1 cellular context compared by ENCODE assay signal in genomic region chr4:184635381-184635780, GRCh38.
TF ChIP-seq lines count a peak whose summit lies in the region.

No MANE protein-coding gene starts in this region.

TF ChIP-seq in HepG2, 621 proteins besides CTCF, POLR2A, EP300 and RAD21 (continued from another document):
- TF ChIP-seq, protein P1, sequence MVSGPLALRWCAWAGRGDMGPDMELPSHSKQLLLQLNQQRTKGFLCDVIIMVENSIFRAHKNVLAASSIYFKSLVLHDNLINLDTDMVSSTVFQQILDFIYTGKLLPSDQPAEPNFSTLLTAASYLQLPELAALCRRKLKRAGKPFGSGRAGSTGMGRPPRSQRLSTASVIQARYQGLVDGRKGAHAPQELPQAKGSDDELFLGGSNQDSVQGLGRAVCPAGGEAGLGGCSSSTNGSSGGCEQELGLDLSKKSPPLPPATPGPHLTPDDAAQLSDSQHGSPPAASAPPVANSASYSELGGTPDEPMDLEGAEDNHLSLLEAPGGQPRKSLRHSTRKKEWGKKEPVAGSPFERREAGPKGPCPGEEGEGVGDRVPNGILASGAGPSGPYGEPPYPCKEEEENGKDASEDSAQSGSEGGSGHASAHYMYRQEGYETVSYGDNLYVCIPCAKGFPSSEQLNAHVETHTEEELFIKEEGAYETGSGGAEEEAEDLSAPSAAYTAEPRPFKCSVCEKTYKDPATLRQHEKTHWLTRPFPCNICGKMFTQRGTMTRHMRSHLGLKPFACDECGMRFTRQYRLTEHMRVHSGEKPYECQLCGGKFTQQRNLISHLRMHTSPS (CRISPR knock-in tag; IDR thresholded peaks at IDR 0.05; ENCODE audit: low read depth): no peak
- TF ChIP-seq IRX3 (CRISPR knock-in tag; IDR thresholded peaks at IDR 0.05; ENCODE audit: borderline replicate concordance, low read depth): no peak
- peak; percentile 30; the same call in 1 of the 2 replicates for TF ChIP-seq RARA (CRISPR knock-in tag; IDR thresholded peaks at IDR 0.05)
- TF ChIP-seq CEBPB (IDR thresholded peaks at IDR 0.05; ENCODE audit: borderline replicate concordance, low read depth, low read length): peak; percentile 68; the same call in 1 of the 2 replicates
- TF ChIP-seq FOXA3 (CRISPR knock-in tag; IDR thresholded peaks at IDR 0.05): peak; percentile 43; the same call in 1 of the 2 replicates
- peak; percentile 94 for TF ChIP-seq PPARG (CRISPR knock-in tag; conservative IDR thresholded peaks at IDR 0.05)
- TF ChIP-seq ZNF138 (CRISPR knock-in tag; IDR thresholded peaks at IDR 0.05; ENCODE audit: low read depth): no peak
- TF ChIP-seq ZNF766 (CRISPR knock-in tag; IDR thresholded peaks at IDR 0.05; ENCODE audit: borderline replicate concordance): no peak
- peak; percentile 73 for TF ChIP-seq NR2F6 (IDR thresholded peaks at IDR 0.05)
- peak; percentile 47 for TF ChIP-seq NR2F6 (CRISPR knock-in tag; IDR thresholded peaks at IDR 0.05)
- TF ChIP-seq ZNF501 (CRISPR knock-in tag; IDR thresholded peaks at IDR 0.05): no peak
- no peak for TF ChIP-seq ZNF343 (CRISPR knock-in tag; IDR thresholded peaks at IDR 0.05)
- no peak for TF ChIP-seq ZFYVE20 (CRISPR knock-in tag; IDR thresholded peaks at IDR 0.05; ENCODE audit: borderline replicate concordance, low read depth)
- TF ChIP-seq PTBP1 (IDR thresholded peaks at IDR 0.05; ENCODE audit: low read depth, low read length, poor library complexity, severe bottlenecking): no peak
- no peak for TF ChIP-seq ZNF580 (CRISPR knock-in tag; IDR thresholded peaks at IDR 0.05; ENCODE audit: borderline replicate concordance, low read depth)
- no peak for TF ChIP-seq ZSCAN31 (CRISPR knock-in tag; IDR thresholded peaks at IDR 0.05; ENCODE audit: low read depth)
- peak; percentile 44 for TF ChIP-seq ARID5B (CRISPR knock-in tag; IDR thresholded peaks at IDR 0.05)
- TF ChIP-seq, protein P2, sequence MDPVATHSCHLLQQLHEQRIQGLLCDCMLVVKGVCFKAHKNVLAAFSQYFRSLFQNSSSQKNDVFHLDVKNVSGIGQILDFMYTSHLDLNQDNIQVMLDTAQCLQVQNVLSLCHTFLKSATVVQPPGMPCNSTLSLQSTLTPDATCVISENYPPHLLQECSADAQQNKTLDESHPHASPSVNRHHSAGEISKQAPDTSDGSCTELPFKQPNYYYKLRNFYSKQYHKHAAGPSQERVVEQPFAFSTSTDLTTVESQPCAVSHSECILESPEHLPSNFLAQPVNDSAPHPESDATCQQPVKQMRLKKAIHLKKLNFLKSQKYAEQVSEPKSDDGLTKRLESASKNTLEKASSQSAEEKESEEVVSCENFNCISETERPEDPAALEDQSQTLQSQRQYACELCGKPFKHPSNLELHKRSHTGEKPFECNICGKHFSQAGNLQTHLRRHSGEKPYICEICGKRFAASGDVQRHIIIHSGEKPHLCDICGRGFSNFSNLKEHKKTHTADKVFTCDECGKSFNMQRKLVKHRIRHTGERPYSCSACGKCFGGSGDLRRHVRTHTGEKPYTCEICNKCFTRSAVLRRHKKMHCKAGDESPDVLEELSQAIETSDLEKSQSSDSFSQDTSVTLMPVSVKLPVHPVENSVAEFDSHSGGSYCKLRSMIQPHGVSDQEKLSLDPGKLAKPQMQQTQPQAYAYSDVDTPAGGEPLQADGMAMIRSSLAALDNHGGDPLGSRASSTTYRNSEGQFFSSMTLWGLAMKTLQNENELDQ (CRISPR knock-in tag; IDR thresholded peaks at IDR 0.05; ENCODE audit: borderline replicate concordance): no peak
- TF ChIP-seq CEBPG (CRISPR knock-in tag; IDR thresholded peaks at IDR 0.05): peak; percentile 59
- no peak for TF ChIP-seq ZFAT (CRISPR knock-in tag; conservative IDR thresholded peaks at IDR 0.05)
- 0 out of 2 replicates have a peak, but pooled peaks have one; percentile 26 for TF ChIP-seq SAP130 (CRISPR knock-in tag; IDR thresholded peaks at IDR 0.05; ENCODE audit: low read depth)
- no peak for TF ChIP-seq XRCC5 (optimal IDR thresholded peaks at IDR 0.05; ENCODE audit: low read length)
- TF ChIP-seq MTA3 (CRISPR knock-in tag; IDR thresholded peaks at IDR 0.05): no peak
- TF ChIP-seq TBX2 (CRISPR knock-in tag; IDR thresholded peaks at IDR 0.05; ENCODE audit: borderline replicate concordance): no peak
- peak; percentile 59 for TF ChIP-seq HNF4A (CRISPR knock-in tag; IDR thresholded peaks at IDR 0.05)
- TF ChIP-seq NR2F1 (CRISPR knock-in tag; IDR thresholded peaks at IDR 0.05): peak in 1 of 2 experiments; percentile 58; a peak in 2 of 4 replicates
